Comparison of ENCODE assay signal across 8 cellular contexts in genomic region chr22:26656896-26657851, GRCh38. TPM values are rescaled to one million over a fixed set of nuclear protein-coding genes. Genes with fewer than 3 reads are reported as not detected.
DNase-seq lines count a peak whose midpoint lies in the region; ATAC-seq, FAIRE-seq and TF ChIP-seq lines count a peak whose summit lies in the region.

TSS of gene MIAT (plus strand) at chr22:26657588.

- CTCF ChIA-PET in BJ (lab: Yijun Ruan, JAX) = interaction anchor here (1.6 kb wide), 1 partner anchor 9 kb away, joined by 5 read pairs; no protein-coding TSS in a partner anchor

- DNase-seq in BJ (ENCODE audit: low read depth) (no peak), HCEC 1CT (peak; percentile 23), T-helper 17 cell (peak; percentile 61 to 67 (median 67)), brain microvascular endothelial cell (peak; percentile 16), left colon (peak in 1 of 2 donors; percentile 53), hepatic stellate cell (ENCODE audit: low spot score) (no peak), HTR-8/SVneo (ENCODE audit: insufficient read length, low spot score) (no peak)
- DNase-seq in stimulated activated CD8-positive, alpha-beta memory T cell treated with anti-CD3 and anti-CD28 coated beads, Interleukin-15, amount 100 ng/mL, for 1 hour (ENCODE audit: low read depth) = peak; percentile 57

- H3K27ac Mint-ChIP-seq in T-helper 17 cell = peak within 1 kb of the TSS; percentile 80

- ATAC-seq in T-helper 17 cell (peak; percentile 93), left colon (peak; percentile 48)

- no peak for FAIRE-seq in HTR-8/SVneo (lab: Jason Lieb, UNC)

- H3K36me3 ChIP-seq in BJ (ENCODE audit: control insufficient read depth, insufficient read depth, low read length) (no peaks in the 10 kb centered on the region), brain microvascular endothelial cell (replicated peaks) (no peaks in the 10 kb centered on the region)

- in situ Hi-C loops in brain microvascular endothelial cell (cut with HindIII; ENCODE audit: low pct_ligation_motif_present, low sequenced_read_pairs) = no loop called here

- intact Hi-C loops in left colon (cut with DNase I, micrococcal nuclease) = no loop called here

- peak within 1 kb of the TSS; percentile 94 for H3K4me3 Mint-ChIP-seq in T-helper 17 cell

- H3K4me3 ChIP-seq in BJ (ENCODE audit: low read depth, low read length) (peak within 1 kb of the TSS; percentile 39), brain microvascular endothelial cell (ENCODE audit: low read depth, low read length) (peak within 1 kb of the TSS; percentile 44)

- POLR2A ChIA-PET in BJ (lab: Charles Lee) = no interaction called here

- H3K27ac ChIP-seq in brain microvascular endothelial cell = no peak within 1 kb of the TSS

- H3K9me3 ChIP-seq in T-helper 17 cell (ENCODE audit: control insufficient read depth, low read length, poor library complexity, severe bottlenecking) = no peaks in the 10 kb centered on the region

- H3K36me3 Mint-ChIP-seq in T-helper 17 cell (ENCODE audit: low read depth) = no peaks in the 10 kb centered on the region

- peaks cover 24% of the 10 kb centered on the region for H3K4me1 Mint-ChIP-seq in T-helper 17 cell

- no peaks in the 10 kb centered on the region for H3K27me3 Mint-ChIP-seq in T-helper 17 cell

- H3K27me3 ChIP-seq in BJ (ENCODE audit: control insufficient read depth, insufficient read depth, low read length) = peaks cover 21% of the 10 kb centered on the region
- H3K27me3 ChIP-seq in brain microvascular endothelial cell (replicated peaks) = peaks cover 18% of the 10 kb centered on the region

- TF ChIP-seq CTCF in BJ (IDR thresholded peaks at IDR 0.05; ENCODE audit: insufficient read depth, low read depth, low read length) (no peak), brain microvascular endothelial cell (IDR thresholded peaks at IDR 0.05; ENCODE audit: low read depth, low read length, missing control alignments) (no peak)

RNA-seq across cellular contexts. Expression of gene MIAT, which starts in this region (rescaled TPM):
- polyA plus RNA-seq in BJ (2011; rRNA removed) = 1.1 and 1.2 TPM in 2 replicates
- polyA minus RNA-seq in BJ (2011; rRNA and poly(A)+ RNA removed) = 0.95 and 1.2 TPM in 2 replicates
- 100 to 1,000 TPM in 1 of 2 donors, 10 to 100 TPM in 1; 83.4 to 116 TPM for total RNA-seq in T-helper 17 cell
- 1 to 10 TPM; 2.2 to 2.9 TPM for total RNA-seq in left colon

Comparison
In these comparisons a context has a peak if more than half of its experiments do, and no peak if none do; other contexts are left out.
1. RNA of gene MIAT (total RNA-seq): 83.4 to 116 TPM in T-helper 17 cell; 2.2 to 2.9 TPM in left colon; every median in the first group is over 10 times any median in the second.
2. DNase-seq: peak in HCEC 1CT (single experiment), T-helper 17 cell (3 of 3), brain microvascular endothelial cell (single experiment) and stimulated activated CD8-positive, alpha-beta memory T cell treated with anti-CD3 and anti-CD28 coated beads, Interleukin-15, amount 100 ng/mL, for 1 hour (single experiment); none in BJ (single experiment), hepatic stellate cell (single experiment) and HTR-8/SVneo (single experiment).